Comparison of ENCODE assay signal across 4 cellular contexts in genomic region chr5:107494129-107494528, GRCh38.
DNase-seq lines count a peak whose midpoint lies in the region; ATAC-seq, FAIRE-seq and TF ChIP-seq lines count a peak whose summit lies in the region.
"Not testable (repeated sequence)": the region's sequence is repeated elsewhere in the genome, so short reads cannot be mapped to it uniquely, and the experiment has no call there.

No MANE protein-coding gene starts in this region.

- not testable (repeated sequence) for H3K79me2 ChIP-seq in K562 (ENCODE audit: control insufficient read depth, insufficient read depth, low read length)

- CTCF ChIA-PET in HEK293 (lab: Yijun Ruan, JAX); K562 (lab: Yijun Ruan, JAX; ENCODE audit: low intra/inter-chr PET ratio): not testable (repeated sequence)

- H3K79me1 ChIP-seq in neuronal stem cell (ENCODE audit: low read depth, low read length) = not testable (repeated sequence)

- H3K4me2 ChIP-seq in K562 (ENCODE audit: insufficient read depth, low read length); neuronal stem cell (ENCODE audit: insufficient read depth, low read length, poor library complexity, severe bottlenecking): not testable (repeated sequence)

- not testable (repeated sequence) for H3K9me3 ChIP-seq in HEK293 (ENCODE audit: control insufficient read depth, insufficient read depth, low read depth, low read length); K562 (replicated peaks; ENCODE audit: control insufficient read depth, insufficient read depth, low read depth, low read length); neuronal stem cell (replicated peaks in 1 of 2; ENCODE audit: control insufficient read depth in 2 of 2, insufficient read depth in 1 of 2, low read depth in 1 of 2, low read length in 2 of 2); testis

- TF ChIP-seq CTCF in HEK293 (tag by site-specific recombination; IDR thresholded peaks at IDR 0.05); K562 (IDR thresholded peaks at IDR 0.05 in 2 of 3, conservative IDR thresholded peaks at IDR 0.05 in 1 of 3; ENCODE audit: insufficient read depth in 2 of 3, low read depth in 1 of 3, low read length in 3 of 3); testis (IDR thresholded peaks at IDR 0.05): not testable (repeated sequence)

- H3K14ac ChIP-seq in neuronal stem cell (ENCODE audit: low read length) = not testable (repeated sequence)

- not testable (repeated sequence) for H2BK15ac ChIP-seq in neuronal stem cell (ENCODE audit: low read length)

- TF ChIP-seq RAD21 in K562 (CRISPR knock-in tag; conservative IDR thresholded peaks at IDR 0.05 in 1 of 2, IDR thresholded peaks at IDR 0.05 in 1 of 2) = not testable (repeated sequence)

- not testable (repeated sequence) for H2BK120ac ChIP-seq in neuronal stem cell (ENCODE audit: low read depth, low read length)

- TF ChIP-seq POLR2A in K562 (conservative IDR thresholded peaks at IDR 0.05); testis (IDR thresholded peaks at IDR 0.05): not testable (repeated sequence)

- H4K91ac ChIP-seq in neuronal stem cell (ENCODE audit: low read depth, low read length, poor library complexity) = not testable (repeated sequence)

- BruUV-seq in K562 (replicated peaks; lab: Mats Ljungman, UMichigan) = not testable (repeated sequence)

- H2AK5ac ChIP-seq in neuronal stem cell (ENCODE audit: low read depth, low read length) = not testable (repeated sequence)

- intact Hi-C loops in K562 (cut with micrococcal nuclease); testis (cut with DNase I; ENCODE audit: low total_unique reads): not testable (repeated sequence)

- in situ Hi-C loops in K562 (cut with MboI) = not testable (repeated sequence)

- H2AFZ ChIP-seq in K562 (ENCODE audit: low read depth, low read length); neuronal stem cell (ENCODE audit: low read length): not testable (repeated sequence)

- not testable (repeated sequence) for H3K27ac ChIP-seq in HEK293 (ENCODE audit: extremely low read depth, low read depth, low read length); K562 (ENCODE audit: extremely low read depth, low read depth, low read length); neuronal stem cell (replicated peaks; ENCODE audit: low read length); testis

- FAIRE-seq in K562 (lab: Jason Lieb, UNC) = not testable (repeated sequence)

- peak; percentile 27; the same call in 1 of the 3 replicates for ATAC-seq in K562

- not testable (repeated sequence) for H4K8ac ChIP-seq in neuronal stem cell (ENCODE audit: low read depth, low read length)

- not testable (repeated sequence) for DNase-seq in K562 (ENCODE audit: extremely low read depth in 1 of 4, low spot score in 3 of 4); neuronal stem cell (ENCODE audit: low spot score); testis

- not testable (repeated sequence) for H3K9me1 ChIP-seq in K562 (ENCODE audit: control insufficient read depth, insufficient read depth, low read length)

- not testable (repeated sequence) for H3K27me3 ChIP-seq in K562 (ENCODE audit: control insufficient read depth in 2 of 2, insufficient read depth in 2 of 2, low read length in 2 of 2); neuronal stem cell (ENCODE audit: control insufficient read depth in 3 of 3, insufficient read depth in 3 of 3, low read depth in 1 of 3, low read length in 3 of 3); testis

- not testable (repeated sequence) for TF ChIP-seq EP300 in K562 (IDR thresholded peaks at IDR 0.05; ENCODE audit: low read length)

- 2% methylated on average over 17 of the region's 25 CpGs for WGBS in K562 (ENCODE audit: insufficient coverage, low coverage, missing lambda C conversion rate)
- WGBS in neuronal stem cell (ENCODE audit: extremely low coverage in 2 of 2, insufficient read length in 2 of 2, insufficient replicate concordance in 1 of 2), 2 donors = no CpG with 5 or more reads among the region's 25 CpGs
- 62 to 74% methylated on average over 10 to 22 of the region's 25 CpGs for WGBS in testis, 2 donors

- not testable (repeated sequence) for H3K4me1 ChIP-seq in HEK293 (ENCODE audit: control insufficient read depth, insufficient read depth, low read length); K562 (replicated peaks in 1 of 2; ENCODE audit: control insufficient read depth in 2 of 2, insufficient read depth in 2 of 2, low read length in 2 of 2); neuronal stem cell (ENCODE audit: control insufficient read depth in 2 of 2, insufficient read depth in 1 of 2, low read depth in 1 of 2, low read length in 2 of 2); testis

- H3K4ac ChIP-seq in neuronal stem cell (ENCODE audit: low read length) = not testable (repeated sequence)

- not testable (repeated sequence) for H2BK12ac ChIP-seq in neuronal stem cell (ENCODE audit: low read length)

- not testable (repeated sequence) for H2BK5ac ChIP-seq in neuronal stem cell (ENCODE audit: low read length)

- H4K20me1 ChIP-seq in K562 (replicated peaks; ENCODE audit: control insufficient read depth, insufficient read depth, low read length) = not testable (repeated sequence)

- not testable (repeated sequence) for H3K23ac ChIP-seq in neuronal stem cell (ENCODE audit: low read depth, low read length, poor library complexity)

- H3K36me3 ChIP-seq in HEK293 (ENCODE audit: control insufficient read depth in 2 of 2, insufficient read depth in 1 of 2, low read length in 2 of 2); K562 (ENCODE audit: control insufficient read depth, insufficient read depth, low read length); testis (ENCODE audit: low read depth, missing control alignments): not testable (repeated sequence)
- peaks cover 0 to 39% of the 10 kb centered on the region in 2 donors for H3K36me3 ChIP-seq in neuronal stem cell (replicated peaks in 1 of 2; ENCODE audit: control insufficient read depth in 2 of 2, insufficient read depth in 2 of 2, low read length in 2 of 2)

- H3K9ac ChIP-seq in K562 (ENCODE audit: insufficient read depth in 1 of 2, low read depth in 2 of 2, low read length in 2 of 2); neuronal stem cell (ENCODE audit: low read depth, low read length, poor library complexity): not testable (repeated sequence)

- peak overlapping the region; percentile 21 for H3K18ac ChIP-seq in neuronal stem cell (ENCODE audit: low read length)

- POLR2A ChIA-PET in HEK293 (lab: Yijun Ruan, JAX); K562 (lab: Yijun Ruan, JAX): not testable (repeated sequence)

- H3K4me3 ChIP-seq in HEK293 (ENCODE audit: low read depth, low read length); K562; neuronal stem cell (ENCODE audit: low read length in 2 of 2): not testable (repeated sequence)
- H3K4me3 ChIP-seq in testis = peak overlapping the region; percentile 24 to 47

TF ChIP-seq in HEK293, 187 proteins besides CTCF, POLR2A, EP300 and RAD21:
- peak; percentile 35; the same call in 1 of the 2 replicates for TF ChIP-seq ZBTB8A (tag by site-specific recombination; IDR thresholded peaks at IDR 0.05)
